In genomic region chr9:137194909-137195308, GRCh38 we compare ENCODE assay signal across 1 cellular context.
A peak's percentile ranks its signal among the peaks of the same experiment; 100 is the strongest.
TF ChIP-seq lines count a peak whose summit lies in the region.

No MANE protein-coding gene starts in this region.

TF ChIP-seq in HEK293, 187 proteins besides CTCF, POLR2A, EP300 and RAD21 (continued from another document):
- no peak for TF ChIP-seq ZNF280D (tag by site-specific recombination; IDR thresholded peaks at IDR 0.05)
- TF ChIP-seq BCL11B (tag by site-specific recombination; IDR thresholded peaks at IDR 0.05; ENCODE audit: low read depth): peak; percentile 14; the same call in 1 of the 2 replicates
